Comparison of ENCODE assay signal across 18 cellular contexts in the genomic region with DNA sequence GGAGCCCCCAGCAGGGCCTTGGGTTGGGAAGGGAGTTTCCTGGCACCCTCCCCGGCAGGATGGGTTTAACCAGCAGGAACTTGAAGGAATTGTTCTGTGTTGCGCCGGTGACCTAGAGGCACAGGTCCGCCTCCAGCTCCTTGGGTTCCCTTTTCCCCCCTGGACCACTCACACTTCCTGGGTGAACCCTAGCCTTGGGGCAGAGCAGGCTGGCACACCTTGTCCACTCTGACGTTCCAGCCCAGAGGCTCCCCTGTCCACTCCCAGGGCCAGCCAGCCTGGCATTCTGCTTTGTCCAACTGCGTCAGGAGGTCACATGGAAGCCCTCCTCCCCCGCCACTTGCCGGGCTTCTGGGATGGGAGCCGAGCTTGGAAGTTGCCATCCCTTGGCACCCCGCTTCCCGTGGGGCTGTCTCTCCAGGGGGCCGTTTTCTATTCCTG. TPM values are rescaled to one million over a fixed set of nuclear protein-coding genes. Genes with fewer than 3 reads are reported as not detected.
DNase-seq lines count a peak whose midpoint lies in the region; TF ChIP-seq lines count a peak whose summit lies in the region.
"Had no signal": no experiment of that assay in that cellular context is flagged by ENCODE, and none has a peak within 500 bp of the region (broad histone marks: within the 10 kb centered on the region; RNA-seq: fewer than 3 reads in every experiment).

No MANE protein-coding gene starts in this region.

- H3K4me3 ChIP-seq in breast epithelium (no peak overlapping the region), urinary bladder (ENCODE audit: low read depth, low read length) (no peak overlapping the region)
- H3K4me3 ChIP-seq: SJSA1 had no signal

- H3K27ac ChIP-seq in breast epithelium (peak overlapping the region; percentile 52 to 90), layer of hippocampus (ENCODE audit: low read depth, low read length) (peak overlapping the region; percentile 81), urinary bladder (ENCODE audit: low read depth) (peak overlapping the region; percentile 69)

- WGBS in urinary bladder, result 69% methylated on average over 12 of the region's 12 CpGs

- H3K27me3 ChIP-seq in breast epithelium (no peaks in the 10 kb centered on the region), layer of hippocampus (ENCODE audit: control insufficient read depth, insufficient read depth, low read length) (no peaks in the 10 kb centered on the region)
- H3K27me3 ChIP-seq: SJSA1 had no signal

- no peak overlapping the region for H3K4me3 Mint-ChIP-seq in MCF 10A (ENCODE audit: unreplicated experiment)
- H3K4me3 Mint-ChIP-seq: activated CD4-positive, alpha-beta T cell treated with anti-CD3 and anti-CD28 coated beads, Interleukin-2, amount 10 ng/mL, durations not matched to agents 24 days and 14 days; activated naive CD8-positive, alpha-beta T cell treated with anti-CD3 and anti-CD28 coated beads for 36 hours; CD4-positive, alpha-beta T cell; nephron had no signal

- no peaks in the 10 kb centered on the region for H3K9me3 ChIP-seq in breast epithelium
- H3K9me3 ChIP-seq: SJSA1 had no signal

- H3K27me3 Mint-ChIP-seq in MCF 10A (ENCODE audit: insufficient read depth, unreplicated experiment), result no peaks in the 10 kb centered on the region
- H3K27me3 Mint-ChIP-seq: activated CD4-positive, alpha-beta T cell treated with anti-CD3 and anti-CD28 coated beads, Interleukin-2, amount 10 ng/mL, durations not matched to agents 24 days and 14 days; activated naive CD8-positive, alpha-beta T cell treated with anti-CD3 and anti-CD28 coated beads for 36 hours; CD4-positive, alpha-beta T cell had no signal

- TF ChIP-seq CTCF in breast epithelium (IDR thresholded peaks at IDR 0.05), result no peak
- no peak for TF ChIP-seq CTCF in MCF 10A (IDR thresholded peaks at IDR 0.05; ENCODE audit: unreplicated experiment)

- no peak overlapping the region for H3K27ac Mint-ChIP-seq in MCF 10A (ENCODE audit: low read depth, unreplicated experiment)
- H3K27ac Mint-ChIP-seq: activated CD4-positive, alpha-beta T cell treated with anti-CD3 and anti-CD28 coated beads, Interleukin-2, amount 10 ng/mL, durations not matched to agents 24 days and 14 days; activated naive CD8-positive, alpha-beta T cell treated with anti-CD3 and anti-CD28 coated beads for 36 hours; CD4-positive, alpha-beta T cell had no signal

- TF ChIP-seq POLR2A in breast epithelium (IDR thresholded peaks at IDR 0.05), result no peak

- no TSS peak for BruUV-seq in MCF 10A (replicated peaks; lab: Mats Ljungman, UMichigan)

- H3K4me1 Mint-ChIP-seq in MCF 10A (ENCODE audit: insufficient read depth, unreplicated experiment), result no peaks in the 10 kb centered on the region
- H3K4me1 Mint-ChIP-seq: activated naive CD8-positive, alpha-beta T cell treated with anti-CD3 and anti-CD28 coated beads for 36 hours had no signal

- DNase-seq in breast epithelium (ENCODE audit: low spot score in 2 of 2) (no peak), MCF 10A (ENCODE audit: unreplicated experiment) (no peak), posterior cingulate gyrus (peak in 7 of 10 donors; percentile 39 to 90 (median 53)), inferior parietal cortex (ENCODE audit: extremely low spot score) (no peak)
- no peak for DNase-seq in activated CD4-positive, alpha-beta T cell treated with anti-CD3 and anti-CD28 coated beads for 48 hours
- no peak for DNase-seq in activated CD4-positive, CD25-positive, alpha-beta regulatory T cell (lab: John Stamatoyannopoulos, UW)
- DNase-seq: activated CD4-positive, alpha-beta T cell treated with anti-CD3 and anti-CD28 coated beads, Interleukin-2, amount 10 ng/mL, durations not matched to agents 24 days and 14 days; activated naive CD8-positive, alpha-beta T cell treated with anti-CD3 and anti-CD28 coated beads for 36 hours; CD4-positive, alpha-beta T cell; HCEC 1CT; NCI-H1048; NCI-H2171; small intestine; stimulated activated naive CD4-positive, alpha-beta T cell had no signal

- H3K36me3 ChIP-seq in breast epithelium, result no peaks in the 10 kb centered on the region
- no peaks in the 10 kb centered on the region for H3K36me3 ChIP-seq in urinary bladder (ENCODE audit: insufficient read depth)

- peaks cover 19% of the 10 kb centered on the region for H3K36me3 Mint-ChIP-seq in MCF 10A (ENCODE audit: insufficient read depth, unreplicated experiment)

- H3K9me3 Mint-ChIP-seq in MCF 10A (ENCODE audit: unreplicated experiment), result no peaks in the 10 kb centered on the region
- H3K9me3 Mint-ChIP-seq: activated CD4-positive, alpha-beta T cell treated with anti-CD3 and anti-CD28 coated beads, Interleukin-2, amount 10 ng/mL, durations not matched to agents 24 days and 14 days; activated naive CD8-positive, alpha-beta T cell treated with anti-CD3 and anti-CD28 coated beads for 36 hours; CD4-positive, alpha-beta T cell; nephron had no signal

- H3K4me1 ChIP-seq in breast epithelium (peaks cover 0 to 4% of the 10 kb centered on the region in 2 donors), urinary bladder (ENCODE audit: insufficient read depth) (no peaks in the 10 kb centered on the region)

- CTCF ChIA-PET in MCF 10A (lab: Yijun Ruan, JAX), result no interaction called here

- POLR2A ChIA-PET in MCF 10A (lab: Yijun Ruan, JAX), result no interaction called here

- intact Hi-C loops in breast epithelium (cut with DNase I; ENCODE audit: low total_unique reads), result no loop called here
- intact Hi-C loops in MCF 10A (cut with micrococcal nuclease), result no loop called here
- intact Hi-C loops in posterior cingulate gyrus (cut with DNase I), result no loop called here

RNA-seq across cellular contexts. Expression of a gene that starts 25.8 kb away (rescaled TPM):
- 10 to 100 TPM; 27.2 to 52.0 (median 42.9) TPM for total RNA-seq in breast epithelium
- total RNA-seq in MCF 10A (2022), result 19.3 and 19.4 TPM in 2 replicates
- 17.8 TPM for total RNA-seq in urinary bladder
- polyA plus RNA-seq in urinary bladder, result 90.2 TPM

RNA-seq across cellular contexts. Expression of a gene that starts 53.6 kb away (rescaled TPM):
- total RNA-seq in breast epithelium, result 100 to 1,000 TPM in 1 of 3 donors, 10 to 100 TPM in 2; 62.1 to 123 (median 87.7) TPM
- total RNA-seq in MCF 10A (2022), result 45.1 and 58.0 TPM in 2 replicates
- total RNA-seq in urinary bladder, result 33.2 TPM
- 103 TPM for polyA plus RNA-seq in urinary bladder

Comparison
In these comparisons a context has a peak if more than half of its experiments do, and no peak if none do; other contexts are left out.
1. DNase-seq: peak in posterior cingulate gyrus (7 of 10); none in breast epithelium (0 of 2), MCF 10A (single experiment), activated CD4-positive, alpha-beta T cell treated with anti-CD3 and anti-CD28 coated beads for 48 hours (single experiment), activated CD4-positive, CD25-positive, alpha-beta regulatory T cell (0 of 4) and inferior parietal cortex (single experiment).
2. Peak in every context shown above with its lines, with median percentiles within 50 percentile points of each other: H3K27ac ChIP-seq.